Comparison of ENCODE assay signal across 8 cellular contexts in genomic region chr11:112280268-112281126, GRCh38. TPM values are rescaled to one million over a fixed set of nuclear protein-coding genes. Genes with fewer than 3 reads are reported as not detected.
DNase-seq lines count a peak whose midpoint lies in the region; ATAC-seq and TF ChIP-seq lines count a peak whose summit lies in the region.

No MANE protein-coding gene starts in this region.

- no peaks in the 10 kb centered on the region for H3K9me3 ChIP-seq in effector memory CD4-positive, alpha-beta T cell (ENCODE audit: control insufficient read depth, low read length)

- H3K36me3 ChIP-seq in effector memory CD4-positive, alpha-beta T cell (ENCODE audit: control insufficient read depth, insufficient read depth, low read length) = no peaks in the 10 kb centered on the region

- DNase-seq in AG09319 (ENCODE audit: extremely low read depth, low read depth) = peak; percentile 47
- peak; percentile 83 for DNase-seq in NCI-H774 (lab: John Stamatoyannopoulos, UW)
- DNase-seq in activated CD8-positive, alpha-beta T cell treated with anti-CD3 and anti-CD28 coated beads for 36 hours = peak; percentile 78
- peak; percentile 37 to 52 (median 48) for DNase-seq in effector memory CD4-positive, alpha-beta T cell
- peak; percentile 63 to 70 for DNase-seq in memory B cell (ENCODE audit: low spot score in 2 of 2)
- DNase-seq in stimulated activated CD8-positive, alpha-beta memory T cell treated with anti-CD3 and anti-CD28 coated beads, Interleukin-12 subunit alpha, Interleukin-12 subunit beta, amount 100 ng/mL, for 4 hours (ENCODE audit: low read depth) = peak; percentile 37

- H3K36me3 Mint-ChIP-seq in activated CD8-positive, alpha-beta T cell treated with anti-CD3 and anti-CD28 coated beads for 36 hours (ENCODE audit: low read depth) = no peaks in the 10 kb centered on the region
- H3K36me3 Mint-ChIP-seq in memory B cell = no peaks in the 10 kb centered on the region

- peak; percentile 76 for TF ChIP-seq CTCF in AG09319 (IDR thresholded peaks at IDR 0.05; ENCODE audit: low read depth, low read length)
- TF ChIP-seq CTCF in activated CD8-positive, alpha-beta T cell treated with anti-CD3 and anti-CD28 coated beads for 36 hours (IDR thresholded peaks at IDR 0.05) = peak; percentile 49

- no peak overlapping the region for H3K27ac ChIP-seq in effector memory CD4-positive, alpha-beta T cell (ENCODE audit: insufficient read depth, low read length, poor library complexity, severe bottlenecking)

- ATAC-seq in GM19035 (IDR thresholded peaks at IDR 0.05; ENCODE audit: unreplicated experiment) (peak; percentile 88), HG03565 (IDR thresholded peaks at IDR 0.05; ENCODE audit: unreplicated experiment) (peak; percentile 36), memory B cell (ENCODE audit: low read depth) (peak; percentile 88)
- ATAC-seq in activated CD8-positive, alpha-beta T cell treated with anti-CD3 and anti-CD28 coated beads for 36 hours = peak; percentile 95

- peaks cover 13% of the 10 kb centered on the region for H3K4me1 ChIP-seq in effector memory CD4-positive, alpha-beta T cell (ENCODE audit: control insufficient read depth, insufficient read depth, low read length, poor library complexity, severe bottlenecking)

- peaks cover 7% of the 10 kb centered on the region for H3K4me1 Mint-ChIP-seq in activated CD8-positive, alpha-beta T cell treated with anti-CD3 and anti-CD28 coated beads for 36 hours (ENCODE audit: low read depth)
- peaks cover 14% of the 10 kb centered on the region for H3K4me1 Mint-ChIP-seq in memory B cell

- CTCF ChIA-PET in activated CD8-positive, alpha-beta T cell treated with anti-CD3 and anti-CD28 coated beads for 36 hours (lab: Charles Lee) = interaction anchor here (0.6 to 9.4 kb wide), 43 partner anchors 8 to 1009 kb away, joined by 3 to 208 read pairs (median 4); partner anchors contain the start of genes IL18, PLET1 and PTS

- POLR2A ChIA-PET in activated CD8-positive, alpha-beta T cell treated with anti-CD3 and anti-CD28 coated beads for 36 hours (lab: Charles Lee) = interaction anchor here (0.8 kb wide), 1 partner anchor 48 kb away, joined by 4 read pairs; no protein-coding TSS in a partner anchor

- H3K4me3 Mint-ChIP-seq in activated CD8-positive, alpha-beta T cell treated with anti-CD3 and anti-CD28 coated beads for 36 hours = peak overlapping the region; percentile 82
- H3K4me3 Mint-ChIP-seq in memory B cell = peak overlapping the region; percentile 94

- H3K27ac Mint-ChIP-seq in activated CD8-positive, alpha-beta T cell treated with anti-CD3 and anti-CD28 coated beads for 36 hours = peak overlapping the region; percentile 74
- H3K27ac Mint-ChIP-seq in memory B cell = peak overlapping the region; percentile 7

- no peaks in the 10 kb centered on the region for H3K27me3 Mint-ChIP-seq in activated CD8-positive, alpha-beta T cell treated with anti-CD3 and anti-CD28 coated beads for 36 hours
- peaks cover 2% of the 10 kb centered on the region for H3K27me3 Mint-ChIP-seq in memory B cell

- peak overlapping the region; percentile 73 for H3K4me3 ChIP-seq in effector memory CD4-positive, alpha-beta T cell (ENCODE audit: insufficient read depth, low read depth, low read length, poor library complexity, severe bottlenecking)

- intact Hi-C loops in activated CD8-positive, alpha-beta T cell treated with anti-CD3 and anti-CD28 coated beads for 36 hours (cut with micrococcal nuclease) = loop anchor here (1.0 to 10.0 kb wide), 2 partner anchors 61 to 166 kb away; no protein-coding TSS in a partner anchor

- H3K27me3 ChIP-seq in effector memory CD4-positive, alpha-beta T cell (replicated peaks; ENCODE audit: control insufficient read depth, insufficient read depth, low read length, poor library complexity, severe bottlenecking) = no peaks in the 10 kb centered on the region

- no peaks in the 10 kb centered on the region for H3K9me3 Mint-ChIP-seq in activated CD8-positive, alpha-beta T cell treated with anti-CD3 and anti-CD28 coated beads for 36 hours
- no peaks in the 10 kb centered on the region for H3K9me3 Mint-ChIP-seq in memory B cell

RNA-seq across cellular contexts. Expression of gene PLET1, which starts 19.8 kb away (rescaled TPM):
- not detected for total RNA-seq in activated CD8-positive, alpha-beta T cell treated with anti-CD3 and anti-CD28 coated beads for 36 hours

RNA-seq across cellular contexts. Expression of gene PTS, which starts 54.3 kb away (rescaled TPM):
- 10 to 100 TPM; 22.6 to 24.9 TPM for total RNA-seq in activated CD8-positive, alpha-beta T cell treated with anti-CD3 and anti-CD28 coated beads for 36 hours

Comparison
In these comparisons a context has a peak if more than half of its experiments do, and no peak if none do; other contexts are left out.
1. ATAC-seq: peak in every context shown above with its lines; median percentile 95 in activated CD8-positive, alpha-beta T cell treated with anti-CD3 and anti-CD28 coated beads for 36 hours; 88 in GM19035; 88 in memory B cell; 36 in HG03565.